In genomic region chr9:129885018-129885669, GRCh38 we compare ENCODE assay signal across 8 cellular contexts. TPM values are rescaled to one million over a fixed set of nuclear protein-coding genes. Genes with fewer than 3 reads are reported as not detected.
DNase-seq lines count a peak whose midpoint lies in the region; TF ChIP-seq lines count a peak whose summit lies in the region.

No MANE protein-coding gene starts in this region.

- H3K27me3 ChIP-seq in neutrophil: no peaks in the 10 kb centered on the region

- no peaks in the 10 kb centered on the region for H3K9me3 ChIP-seq in neutrophil

- TF ChIP-seq CTCF in epithelial cell of proximal tubule (conservative IDR thresholded peaks at IDR 0.05; ENCODE audit: low read depth, low read length) (peak; percentile 44), neutrophil (IDR thresholded peaks at IDR 0.05) (peak; percentile 39)

- peak overlapping the region; percentile 84 for H3K4me3 ChIP-seq in Jurkat, Clone E6-1 (ENCODE audit: low read length)
- H3K4me3 ChIP-seq in epithelial cell of proximal tubule (ENCODE audit: low read depth, low read length) (peak overlapping the region; percentile 47), neutrophil (ENCODE audit: low read depth in 1 of 2, low read length in 1 of 2) (peak overlapping the region; percentile 62 to 70)

- H3K4me1 ChIP-seq in neutrophil (ENCODE audit: control insufficient read depth in 1 of 2, insufficient read depth in 1 of 2, low read depth in 1 of 2, low read length in 1 of 2): peaks cover 62 to 67% of the 10 kb centered on the region in 2 experiments

- no peaks in the 10 kb centered on the region for H3K36me3 ChIP-seq in neutrophil

- peak; percentile 32 for DNase-seq in DMS79 (lab: John Stamatoyannopoulos, UW)
- no peak for DNase-seq in Jurkat, Clone E6-1 (ENCODE audit: low read depth, low spot score)
- DNase-seq in activated CD4-positive, alpha-beta T cell treated with anti-CD3 and anti-CD28 coated beads for 48 hours: peak; percentile 61
- no peak for DNase-seq in epithelial cell of proximal tubule (ENCODE audit: low read depth)
- DNase-seq in NCI-H226: no peak
- DNase-seq in H4 (ENCODE audit: low spot score): no peak
- DNase-seq in NCI-H1048 (lab: John Stamatoyannopoulos, UW): no peak

- peak overlapping the region; percentile 99 for H3K27ac ChIP-seq in neutrophil

RNA-seq across cellular contexts. Expression of gene USP20, which starts 49.9 kb away (rescaled TPM):
- 46.8 TPM for polyA plus RNA-seq in Jurkat, Clone E6-1 (2012; ENCODE audit: insufficient read depth, insufficient read length)
- 7.2 and 17.5 TPM in 2 replicates for total RNA-seq in epithelial cell of proximal tubule
- 2.6 and 2.8 TPM in 2 replicates for total RNA-seq in H4 (2014; rRNA removed; shearing (Covaris generic))

RNA-seq across cellular contexts. Expression of gene C9orf78, which starts 50.1 kb away (rescaled TPM):
- 225 TPM for polyA plus RNA-seq in Jurkat, Clone E6-1 (2012; ENCODE audit: insufficient read depth, insufficient read length)
- total RNA-seq in epithelial cell of proximal tubule: 39.9 and 53.6 TPM in 2 replicates
- 52.7 and 58.8 TPM in 2 replicates for total RNA-seq in H4 (2014; rRNA removed; shearing (Covaris generic))

Comparison
In these comparisons a context has a peak if more than half of its experiments do, and no peak if none do; other contexts are left out.
1. DNase-seq: peak in DMS79 (single experiment) and activated CD4-positive, alpha-beta T cell treated with anti-CD3 and anti-CD28 coated beads for 48 hours (single experiment); none in Jurkat, Clone E6-1 (single experiment), epithelial cell of proximal tubule (single experiment), NCI-H226 (single experiment), H4 (single experiment) and NCI-H1048 (single experiment).
2. Peak in every context shown above with its lines, with median percentiles within 50 percentile points of each other: H3K4me3 ChIP-seq.